29 cellular contexts compared by ENCODE assay signal in the genomic region with DNA sequence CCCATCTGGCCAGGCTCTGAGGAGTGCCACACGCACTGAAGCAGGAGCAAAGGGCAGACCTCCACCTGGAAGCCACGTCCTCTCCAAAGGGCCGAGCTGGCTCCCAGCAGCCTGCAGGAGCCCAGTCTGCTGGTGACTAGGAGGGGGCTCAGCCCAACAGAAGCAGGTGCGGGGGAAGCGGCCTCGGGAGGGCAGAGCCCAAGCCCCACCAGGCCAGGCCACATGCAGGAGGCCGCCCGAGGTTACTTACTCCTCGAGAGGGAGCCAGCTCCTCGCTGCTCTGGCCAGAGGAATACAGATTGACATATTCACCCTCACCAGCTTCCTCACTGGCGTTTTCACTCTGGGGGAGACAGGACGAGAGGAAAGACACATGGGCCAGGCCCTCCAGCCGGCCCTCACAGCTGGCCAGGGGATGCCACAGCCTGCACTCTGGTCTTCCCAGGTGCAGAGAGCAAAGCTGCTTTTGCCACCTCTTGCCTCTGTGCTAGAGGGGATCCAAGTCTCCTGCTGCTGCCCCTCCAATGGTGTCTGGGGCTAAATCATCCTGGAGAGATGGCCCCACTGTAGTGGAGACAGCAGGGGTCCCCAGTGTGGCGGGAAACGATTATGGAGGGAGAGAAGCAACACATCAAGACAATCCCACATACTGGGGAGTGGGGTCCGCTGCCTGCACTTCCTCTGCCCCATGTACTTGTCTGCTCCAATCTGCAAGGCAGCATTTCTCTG. TPM values are rescaled to one million over a fixed set of nuclear protein-coding genes. Genes with fewer than 3 reads are reported as not detected.
DNase-seq lines count a peak whose midpoint lies in the region; ATAC-seq and TF ChIP-seq lines count a peak whose summit lies in the region.
"Had no signal": no experiment of that assay in that cellular context is flagged by ENCODE, and none has a peak within 500 bp of the region (broad histone marks: within the 10 kb centered on the region; RNA-seq: fewer than 3 reads in every experiment).

No MANE protein-coding gene starts in this region.

- H3K27ac Mint-ChIP-seq in activated CD8-positive, alpha-beta T cell treated with anti-CD3 and anti-CD28 coated beads, Interleukin-2, amount 10 ng/mL, durations not matched to agents 7 days and 5 days = peak overlapping the region; percentile 8
- H3K27ac Mint-ChIP-seq in activated CD8-positive, alpha-beta T cell treated with anti-CD3 and anti-CD28 coated beads for 36 hours = no peak overlapping the region
- peak overlapping the region; percentile 76; the same call in 1 of the 2 replicates for H3K27ac Mint-ChIP-seq in WTC11
- no peak overlapping the region for H3K27ac Mint-ChIP-seq in activated CD4-positive, alpha-beta T cell treated with anti-CD3 and anti-CD28 coated beads for 36 hours
- H3K27ac Mint-ChIP-seq: activated naive CD8-positive, alpha-beta T cell treated with anti-CD3 and anti-CD28 coated beads, Interleukin-2, amount 10 ng/mL, durations not matched to agents 7 days and 5 days; CD4-positive, alpha-beta T cell had no signal

- no peaks in the 10 kb centered on the region for H3K27me3 ChIP-seq in BLaER1
- H3K27me3 ChIP-seq in neuronal stem cell (ENCODE audit: control insufficient read depth in 3 of 3, insufficient read depth in 3 of 3, low read depth in 1 of 3, low read length in 3 of 3) = no peaks in the 10 kb centered on the region
- H3K27me3 ChIP-seq: transverse colon had no signal

- TF ChIP-seq CTCF in activated CD8-positive, alpha-beta T cell treated with anti-CD3 and anti-CD28 coated beads for 36 hours (IDR thresholded peaks at IDR 0.05) = no peak
- no peak for TF ChIP-seq CTCF in WTC11 (IDR thresholded peaks at IDR 0.05)

- no peak overlapping the region for H2BK5ac ChIP-seq in neuronal stem cell (ENCODE audit: low read length)

- H3K36me3 ChIP-seq in BLaER1 (peaks cover 100% of the 10 kb centered on the region), neuronal stem cell (replicated peaks in 1 of 2; ENCODE audit: control insufficient read depth in 2 of 2, insufficient read depth in 2 of 2, low read length in 2 of 2) (peaks cover 0 to 60% of the 10 kb centered on the region in 2 donors)

- H3K4me3 ChIP-seq in BLaER1 (no peak overlapping the region), neuronal stem cell (ENCODE audit: low read length in 2 of 2) (no peak overlapping the region)
- H3K4me3 ChIP-seq: GM23248, transverse colon had no signal

- H2BK15ac ChIP-seq in neuronal stem cell (ENCODE audit: low read length) = no peak overlapping the region

- peaks cover 6% of the 10 kb centered on the region for H3K4me1 ChIP-seq in BLaER1
- peaks cover 2 to 12% of the 10 kb centered on the region in 2 donors for H3K4me1 ChIP-seq in neuronal stem cell (ENCODE audit: control insufficient read depth in 2 of 2, insufficient read depth in 1 of 2, low read depth in 1 of 2, low read length in 2 of 2)

- H3K4me2 ChIP-seq in BLaER1 (no peak overlapping the region), neuronal stem cell (ENCODE audit: insufficient read depth, low read length, poor library complexity, severe bottlenecking) (no peak overlapping the region)

- H3K14ac ChIP-seq in neuronal stem cell (ENCODE audit: low read length) = no peak overlapping the region

- H2AK5ac ChIP-seq in neuronal stem cell (ENCODE audit: low read depth, low read length) = no peak overlapping the region

- no peak overlapping the region for H4K8ac ChIP-seq in neuronal stem cell (ENCODE audit: low read depth, low read length)

- no peak overlapping the region for H3K4ac ChIP-seq in neuronal stem cell (ENCODE audit: low read length)

- H3K79me1 ChIP-seq in neuronal stem cell (ENCODE audit: low read depth, low read length) = no peaks in the 10 kb centered on the region

- intact Hi-C loops in activated CD8-positive, alpha-beta T cell treated with anti-CD3 and anti-CD28 coated beads for 36 hours (cut with micrococcal nuclease) = no loop called here
- intact Hi-C loops in activated CD4-positive, alpha-beta T cell treated with anti-CD3 and anti-CD28 coated beads for 36 hours (cut with DNase I, micrococcal nuclease) = no loop called here

- H3K4me3 Mint-ChIP-seq in activated CD8-positive, alpha-beta T cell treated with anti-CD3 and anti-CD28 coated beads, Interleukin-2, amount 10 ng/mL, durations not matched to agents 7 days and 5 days = no peak overlapping the region
- no peak overlapping the region for H3K4me3 Mint-ChIP-seq in activated CD8-positive, alpha-beta T cell treated with anti-CD3 and anti-CD28 coated beads for 36 hours
- no peak overlapping the region for H3K4me3 Mint-ChIP-seq in WTC11
- H3K4me3 Mint-ChIP-seq in activated CD4-positive, alpha-beta T cell treated with anti-CD3 and anti-CD28 coated beads for 36 hours = no peak overlapping the region
- H3K4me3 Mint-ChIP-seq: activated CD4-positive, alpha-beta T cell treated with anti-CD3 and anti-CD28 coated beads, Interleukin-2, amount 10 ng/mL, durations not matched to agents 7 days and 5 days; activated naive CD8-positive, alpha-beta T cell treated with anti-CD3 and anti-CD28 coated beads, Interleukin-2, amount 10 ng/mL, durations not matched to agents 7 days and 5 days; CD4-positive, alpha-beta T cell had no signal

- no CpG with 5 or more reads among the region's 16 CpGs for WGBS in neuronal stem cell (ENCODE audit: extremely low coverage in 2 of 2, insufficient read length in 2 of 2, insufficient replicate concordance in 1 of 2), 2 donors

- no peaks in the 10 kb centered on the region for H3K4me1 Mint-ChIP-seq in activated CD8-positive, alpha-beta T cell treated with anti-CD3 and anti-CD28 coated beads, Interleukin-2, amount 10 ng/mL, durations not matched to agents 7 days and 5 days (ENCODE audit: low read depth)
- H3K4me1 Mint-ChIP-seq in activated CD8-positive, alpha-beta T cell treated with anti-CD3 and anti-CD28 coated beads for 36 hours (ENCODE audit: low read depth) = no peaks in the 10 kb centered on the region
- peaks cover 18% of the 10 kb centered on the region for H3K4me1 Mint-ChIP-seq in WTC11
- H3K4me1 Mint-ChIP-seq in activated CD4-positive, alpha-beta T cell treated with anti-CD3 and anti-CD28 coated beads for 36 hours = no peaks in the 10 kb centered on the region
- H3K4me1 Mint-ChIP-seq: activated CD4-positive, alpha-beta T cell treated with anti-CD3 and anti-CD28 coated beads, Interleukin-2, amount 10 ng/mL, durations not matched to agents 7 days and 5 days; activated naive CD8-positive, alpha-beta T cell treated with anti-CD3 and anti-CD28 coated beads, Interleukin-2, amount 10 ng/mL, durations not matched to agents 7 days and 5 days had no signal

- peak overlapping the region; percentile 56 for H3K23ac ChIP-seq in neuronal stem cell (ENCODE audit: low read depth, low read length, poor library complexity)

- H3K18ac ChIP-seq in neuronal stem cell (ENCODE audit: low read length) = peak overlapping the region; percentile 35

- no peak overlapping the region for H2BK12ac ChIP-seq in neuronal stem cell (ENCODE audit: low read length)

- no peak overlapping the region for H2AFZ ChIP-seq in neuronal stem cell (ENCODE audit: low read length)
- H2AFZ ChIP-seq: GM23248 had no signal

- H3K9me3 ChIP-seq in BLaER1 (no peaks in the 10 kb centered on the region), neuronal stem cell (replicated peaks in 1 of 2; ENCODE audit: control insufficient read depth in 2 of 2, insufficient read depth in 1 of 2, low read depth in 1 of 2, low read length in 2 of 2) (no peaks in the 10 kb centered on the region)
- H3K9me3 ChIP-seq: transverse colon had no signal

- H3K36me3 Mint-ChIP-seq in activated CD8-positive, alpha-beta T cell treated with anti-CD3 and anti-CD28 coated beads, Interleukin-2, amount 10 ng/mL, durations not matched to agents 7 days and 5 days (ENCODE audit: low read depth) = peaks cover 54% of the 10 kb centered on the region
- H3K36me3 Mint-ChIP-seq in activated CD8-positive, alpha-beta T cell treated with anti-CD3 and anti-CD28 coated beads for 36 hours (ENCODE audit: low read depth) = peaks cover 20% of the 10 kb centered on the region
- H3K36me3 Mint-ChIP-seq in WTC11 = peaks cover 19% of the 10 kb centered on the region; the same call in 1 of the 2 replicates
- peaks cover 30% of the 10 kb centered on the region for H3K36me3 Mint-ChIP-seq in activated CD4-positive, alpha-beta T cell treated with anti-CD3 and anti-CD28 coated beads for 36 hours (ENCODE audit: low read depth)
- H3K36me3 Mint-ChIP-seq: IgD-negative memory B cell had no signal

- POLR2A ChIA-PET in activated CD8-positive, alpha-beta T cell treated with anti-CD3 and anti-CD28 coated beads, Interleukin-2, amount 10 ng/mL, durations not matched to agents 7 days and 5 days (lab: Charles Lee) = no interaction called here
- POLR2A ChIA-PET in activated CD8-positive, alpha-beta T cell treated with anti-CD3 and anti-CD28 coated beads for 36 hours (lab: Charles Lee) = no interaction called here
- POLR2A ChIA-PET in WTC11 (lab: Charles Lee) = no interaction called here
- POLR2A ChIA-PET in activated CD4-positive, alpha-beta T cell treated with anti-CD3 and anti-CD28 coated beads for 36 hours (lab: Charles Lee) = no interaction called here

- H3K27me3 Mint-ChIP-seq in activated CD8-positive, alpha-beta T cell treated with anti-CD3 and anti-CD28 coated beads, Interleukin-2, amount 10 ng/mL, durations not matched to agents 7 days and 5 days (ENCODE audit: low read depth) = no peaks in the 10 kb centered on the region
- no peaks in the 10 kb centered on the region for H3K27me3 Mint-ChIP-seq in activated CD8-positive, alpha-beta T cell treated with anti-CD3 and anti-CD28 coated beads for 36 hours
- H3K27me3 Mint-ChIP-seq in WTC11 (ENCODE audit: low read depth) = no peaks in the 10 kb centered on the region
- H3K27me3 Mint-ChIP-seq in activated CD4-positive, alpha-beta T cell treated with anti-CD3 and anti-CD28 coated beads for 36 hours = no peaks in the 10 kb centered on the region
- H3K27me3 Mint-ChIP-seq: activated CD4-positive, alpha-beta T cell treated with anti-CD3 and anti-CD28 coated beads, Interleukin-2, amount 10 ng/mL, durations not matched to agents 7 days and 5 days; activated naive CD8-positive, alpha-beta T cell treated with anti-CD3 and anti-CD28 coated beads, Interleukin-2, amount 10 ng/mL, durations not matched to agents 7 days and 5 days; CD4-positive, alpha-beta T cell; IgD-negative memory B cell had no signal

- H3K27ac ChIP-seq in BLaER1 = 0 out of 2 replicates have a peak overlapping the region, but pooled peaks have one; percentile 30
- no peak overlapping the region for H3K27ac ChIP-seq in neuronal stem cell (replicated peaks; ENCODE audit: low read length)
- H3K27ac ChIP-seq: GM23248, transverse colon, WERI-Rb-1 had no signal

- no peak for ATAC-seq in activated CD8-positive, alpha-beta T cell treated with anti-CD3 and anti-CD28 coated beads, Interleukin-2, amount 10 ng/mL, durations not matched to agents 7 days and 5 days
- ATAC-seq in activated CD8-positive, alpha-beta T cell treated with anti-CD3 and anti-CD28 coated beads for 36 hours = no peak
- no peak for ATAC-seq in WTC11
- no peak for ATAC-seq in activated CD4-positive, alpha-beta T cell treated with anti-CD3 and anti-CD28 coated beads for 36 hours

- no peaks in the 10 kb centered on the region for H3K9me3 Mint-ChIP-seq in activated CD8-positive, alpha-beta T cell treated with anti-CD3 and anti-CD28 coated beads, Interleukin-2, amount 10 ng/mL, durations not matched to agents 7 days and 5 days (ENCODE audit: insufficient read depth)
- H3K9me3 Mint-ChIP-seq in activated CD8-positive, alpha-beta T cell treated with anti-CD3 and anti-CD28 coated beads for 36 hours = no peaks in the 10 kb centered on the region
- H3K9me3 Mint-ChIP-seq in WTC11 = no peaks in the 10 kb centered on the region
- H3K9me3 Mint-ChIP-seq in activated CD4-positive, alpha-beta T cell treated with anti-CD3 and anti-CD28 coated beads for 36 hours (ENCODE audit: low read depth) = no peaks in the 10 kb centered on the region
- H3K9me3 Mint-ChIP-seq: activated CD4-positive, alpha-beta T cell treated with anti-CD3 and anti-CD28 coated beads, Interleukin-2, amount 10 ng/mL, durations not matched to agents 7 days and 5 days; activated naive CD8-positive, alpha-beta T cell treated with anti-CD3 and anti-CD28 coated beads, Interleukin-2, amount 10 ng/mL, durations not matched to agents 7 days and 5 days; CD4-positive, alpha-beta T cell; IgD-negative memory B cell had no signal

- H2BK120ac ChIP-seq in neuronal stem cell (ENCODE audit: low read depth, low read length) = no peak overlapping the region

- CTCF ChIA-PET in activated CD8-positive, alpha-beta T cell treated with anti-CD3 and anti-CD28 coated beads, Interleukin-2, amount 10 ng/mL, durations not matched to agents 7 days and 5 days (lab: Charles Lee) = interaction anchor here (1.0 to 1.4 kb wide), 2 partner anchors 11 to 12 kb away, joined by 3 to 4 read pairs; no protein-coding TSS in a partner anchor
- CTCF ChIA-PET in activated CD8-positive, alpha-beta T cell treated with anti-CD3 and anti-CD28 coated beads for 36 hours (lab: Charles Lee) = interaction anchor here (0.7 to 2.3 kb wide), 2 partner anchors 12 to 127 kb away, joined by 3 to 6 read pairs; no protein-coding TSS in a partner anchor
- CTCF ChIA-PET in WTC11 (lab: Charles Lee) = interaction anchor here (0.7 to 1.8 kb wide), 3 partner anchors 12 to 135 kb away, joined by 3 to 6 read pairs (median 5); no protein-coding TSS in a partner anchor
- CTCF ChIA-PET in activated CD4-positive, alpha-beta T cell treated with anti-CD3 and anti-CD28 coated beads for 36 hours (lab: Charles Lee) = no interaction called here

- H4K20me1 ChIP-seq in BLaER1 = peaks cover 65% of the 10 kb centered on the region

- DNase-seq in activated CD8-positive, alpha-beta T cell treated with anti-CD3 and anti-CD28 coated beads, Interleukin-2, amount 10 ng/mL, durations not matched to agents 7 days and 5 days = no peak
- DNase-seq in activated CD8-positive, alpha-beta T cell treated with anti-CD3 and anti-CD28 coated beads for 36 hours = no peak
- DNase-seq in WTC11 (ENCODE audit: low spot score) (no peak), neuronal stem cell (ENCODE audit: low spot score) (no peak), T1000 (lab: John Stamatoyannopoulos, UW) (no peak), SKM-1 treated with dmso at 0.1 percent for 144 hours (lab: John Stamatoyannopoulos, UW; ENCODE audit: unreplicated experiment) (no peak)
- no peak for DNase-seq in activated CD4-positive, alpha-beta T cell treated with anti-CD3 and anti-CD28 coated beads for 36 hours
- DNase-seq: 8988T; activated CD4-positive, alpha-beta T cell treated with anti-CD3 and anti-CD28 coated beads, Interleukin-2, amount 10 ng/mL, durations not matched to agents 7 days and 5 days; activated naive CD8-positive, alpha-beta T cell treated with anti-CD3 and anti-CD28 coated beads, Interleukin-2, amount 10 ng/mL, durations not matched to agents 7 days and 5 days; aorta; CD4-positive, alpha-beta T cell; effector CD4-positive, alpha-beta T cell; GM23248; islet precursor cell; NCI-H1436 treated with DMSO at 0.1 percent for 48 hours; NCI-H2081 treated with DMSO at 0.1 percent for 48 hours; NCI-H2227 treated with DMSO at 0.1 percent for 48 hours; SIG-M5; stimulated activated CD4-positive, alpha-beta T cell treated with anti-CD3 and anti-CD28 coated beads, Interleukin-4, amount 100 ng/mL, for 1 hour; transverse colon; WERI-Rb-1 had no signal

- no peak overlapping the region for H4K91ac ChIP-seq in neuronal stem cell (ENCODE audit: low read depth, low read length, poor library complexity)

- H3K9ac ChIP-seq in BLaER1 = no peak overlapping the region
- H3K9ac ChIP-seq in neuronal stem cell (ENCODE audit: low read depth, low read length, poor library complexity) = no peak overlapping the region
- H3K9ac ChIP-seq: GM23248 had no signal

RNA-seq across cellular contexts. Expression of a gene that starts 58.6 kb away (rescaled TPM):
- not detected for total RNA-seq in activated CD8-positive, alpha-beta T cell treated with anti-CD3 and anti-CD28 coated beads, Interleukin-2, amount 10 ng/mL, durations not matched to agents 7 days and 5 days
- total RNA-seq in activated CD8-positive, alpha-beta T cell treated with anti-CD3 and anti-CD28 coated beads for 36 hours = not detected
- 0.48 to 1.2 TPM (median 0.78 TPM) in 3 replicates for total RNA-seq in WTC11 (2021)
- polyA plus RNA-seq in neuronal stem cell (2013, experiment 1 of 2) = not detected
- not detected for polyA plus RNA-seq in neuronal stem cell (2013, experiment 2 of 2)
- total RNA-seq in activated CD4-positive, alpha-beta T cell treated with anti-CD3 and anti-CD28 coated beads for 36 hours = not detected
- total RNA-seq: activated CD4-positive, alpha-beta T cell treated with anti-CD3 and anti-CD28 coated beads, Interleukin-2, amount 10 ng/mL, durations not matched to agents 7 days and 5 days; activated naive CD8-positive, alpha-beta T cell treated with anti-CD3 and anti-CD28 coated beads, Interleukin-2, amount 10 ng/mL, durations not matched to agents 7 days and 5 days; aorta; CD4-positive, alpha-beta T cell; Daoy; fibroblast of villous mesenchyme; GM23248; myocyte; posterior vena cava had no signal
- polyA plus RNA-seq: aorta, esophagus, GM23248, IgD-negative memory B cell had no signal

Comparison
In these comparisons a context has a peak if more than half of its experiments do, and no peak if none do; other contexts are left out.
1. H3K27ac Mint-ChIP-seq: peak in activated CD8-positive, alpha-beta T cell treated with anti-CD3 and anti-CD28 coated beads, Interleukin-2, amount 10 ng/mL, durations not matched to agents 7 days and 5 days (single experiment) and WTC11 (single experiment); none in activated CD8-positive, alpha-beta T cell treated with anti-CD3 and anti-CD28 coated beads for 36 hours (single experiment) and activated CD4-positive, alpha-beta T cell treated with anti-CD3 and anti-CD28 coated beads for 36 hours (single experiment).